In genomic region chr15:41827880-41828746, GRCh38 we compare ENCODE assay signal across 1 cellular context.
A peak's percentile ranks its signal among the peaks of the same experiment; 100 is the strongest.
TF ChIP-seq lines count a peak whose summit lies in the region.

Gene JMJD7, plus strand, starts transcription at chr15:41828092. Its CDS starts 33 bp downstream, at chr15:41828125.

TF ChIP-seq in HepG2, 621 proteins besides CTCF, POLR2A, EP300 and RAD21 (continued from another document and continues in another):
- TF ChIP-seq KLF12 (CRISPR knock-in tag; IDR thresholded peaks at IDR 0.05; ENCODE audit: borderline replicate concordance), result no peak; the same call in 1 of the 2 replicates
- TF ChIP-seq TCF7L2 (IDR thresholded peaks at IDR 0.05; ENCODE audit: low read depth, low read length), result no peak
- no peak; the same call in 1 of the 2 replicates for TF ChIP-seq ZNF350 (CRISPR knock-in tag; IDR thresholded peaks at IDR 0.05; ENCODE audit: borderline replicate concordance, low read depth)
- TF ChIP-seq SNAPC4 (CRISPR knock-in tag; IDR thresholded peaks at IDR 0.05), result no peak
- TF ChIP-seq SRY (CRISPR knock-in tag; IDR thresholded peaks at IDR 0.05), result no peak; the same call in 1 of the 2 replicates
- no peak for TF ChIP-seq MAZ (IDR thresholded peaks at IDR 0.05; ENCODE audit: borderline replicate concordance, low read depth, low read length)
- TF ChIP-seq MAZ (CRISPR knock-in tag; IDR thresholded peaks at IDR 0.05; ENCODE audit: low read depth), result 0 out of 2 replicates have a peak, but pooled peaks have one; percentile 33
- no peak for TF ChIP-seq HMGXB3 (CRISPR knock-in tag; IDR thresholded peaks at IDR 0.05; ENCODE audit: borderline replicate concordance)
- TF ChIP-seq, protein P1, sequence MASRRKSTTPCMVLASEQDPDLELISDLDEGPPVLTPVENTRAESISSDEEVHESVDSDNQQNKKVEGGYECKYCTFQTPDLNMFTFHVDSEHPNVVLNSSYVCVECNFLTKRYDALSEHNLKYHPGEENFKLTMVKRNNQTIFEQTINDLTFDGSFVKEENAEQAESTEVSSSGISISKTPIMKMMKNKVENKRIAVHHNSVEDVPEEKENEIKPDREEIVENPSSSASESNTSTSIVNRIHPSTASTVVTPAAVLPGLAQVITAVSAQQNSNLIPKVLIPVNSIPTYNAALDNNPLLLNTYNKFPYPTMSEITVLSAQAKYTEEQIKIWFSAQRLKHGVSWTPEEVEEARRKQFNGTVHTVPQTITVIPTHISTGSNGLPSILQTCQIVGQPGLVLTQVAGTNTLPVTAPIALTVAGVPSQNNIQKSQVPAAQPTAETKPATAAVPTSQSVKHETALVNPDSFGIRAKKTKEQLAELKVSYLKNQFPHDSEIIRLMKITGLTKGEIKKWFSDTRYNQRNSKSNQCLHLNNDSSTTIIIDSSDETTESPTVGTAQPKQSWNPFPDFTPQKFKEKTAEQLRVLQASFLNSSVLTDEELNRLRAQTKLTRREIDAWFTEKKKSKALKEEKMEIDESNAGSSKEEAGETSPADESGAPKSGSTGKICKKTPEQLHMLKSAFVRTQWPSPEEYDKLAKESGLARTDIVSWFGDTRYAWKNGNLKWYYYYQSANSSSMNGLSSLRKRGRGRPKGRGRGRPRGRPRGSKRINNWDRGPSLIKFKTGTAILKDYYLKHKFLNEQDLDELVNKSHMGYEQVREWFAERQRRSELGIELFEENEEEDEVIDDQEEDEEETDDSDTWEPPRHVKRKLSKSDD (CRISPR knock-in tag; IDR thresholded peaks at IDR 0.05; ENCODE audit: low read depth), result no peak
- TF ChIP-seq KAT2B (IDR thresholded peaks at IDR 0.05; ENCODE audit: borderline replicate concordance, low read depth, low read length), result no peak
- TF ChIP-seq, protein P2, sequence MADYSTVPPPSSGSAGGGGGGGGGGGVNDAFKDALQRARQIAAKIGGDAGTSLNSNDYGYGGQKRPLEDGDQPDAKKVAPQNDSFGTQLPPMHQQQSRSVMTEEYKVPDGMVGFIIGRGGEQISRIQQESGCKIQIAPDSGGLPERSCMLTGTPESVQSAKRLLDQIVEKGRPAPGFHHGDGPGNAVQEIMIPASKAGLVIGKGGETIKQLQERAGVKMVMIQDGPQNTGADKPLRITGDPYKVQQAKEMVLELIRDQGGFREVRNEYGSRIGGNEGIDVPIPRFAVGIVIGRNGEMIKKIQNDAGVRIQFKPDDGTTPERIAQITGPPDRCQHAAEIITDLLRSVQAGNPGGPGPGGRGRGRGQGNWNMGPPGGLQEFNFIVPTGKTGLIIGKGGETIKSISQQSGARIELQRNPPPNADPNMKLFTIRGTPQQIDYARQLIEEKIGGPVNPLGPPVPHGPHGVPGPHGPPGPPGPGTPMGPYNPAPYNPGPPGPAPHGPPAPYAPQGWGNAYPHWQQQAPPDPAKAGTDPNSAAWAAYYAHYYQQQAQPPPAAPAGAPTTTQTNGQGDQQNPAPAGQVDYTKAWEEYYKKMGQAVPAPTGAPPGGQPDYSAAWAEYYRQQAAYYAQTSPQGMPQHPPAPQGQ (CRISPR knock-in tag; IDR thresholded peaks at IDR 0.05; ENCODE audit: borderline replicate concordance), result no peak
- TF ChIP-seq ERF (CRISPR knock-in tag; IDR thresholded peaks at IDR 0.05), result peak; percentile 79
- no peak for TF ChIP-seq ZNF503 (CRISPR knock-in tag; IDR thresholded peaks at IDR 0.05)
- TF ChIP-seq, protein P3, sequence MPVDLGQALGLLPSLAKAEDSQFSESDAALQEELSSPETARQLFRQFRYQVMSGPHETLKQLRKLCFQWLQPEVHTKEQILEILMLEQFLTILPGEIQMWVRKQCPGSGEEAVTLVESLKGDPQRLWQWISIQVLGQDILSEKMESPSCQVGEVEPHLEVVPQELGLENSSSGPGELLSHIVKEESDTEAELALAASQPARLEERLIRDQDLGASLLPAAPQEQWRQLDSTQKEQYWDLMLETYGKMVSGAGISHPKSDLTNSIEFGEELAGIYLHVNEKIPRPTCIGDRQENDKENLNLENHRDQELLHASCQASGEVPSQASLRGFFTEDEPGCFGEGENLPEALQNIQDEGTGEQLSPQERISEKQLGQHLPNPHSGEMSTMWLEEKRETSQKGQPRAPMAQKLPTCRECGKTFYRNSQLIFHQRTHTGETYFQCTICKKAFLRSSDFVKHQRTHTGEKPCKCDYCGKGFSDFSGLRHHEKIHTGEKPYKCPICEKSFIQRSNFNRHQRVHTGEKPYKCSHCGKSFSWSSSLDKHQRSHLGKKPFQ (CRISPR knock-in tag; IDR thresholded peaks at IDR 0.05; ENCODE audit: insufficient replicate concordance), result no peak
- no peak for TF ChIP-seq ZMYM3 (CRISPR knock-in tag; IDR thresholded peaks at IDR 0.05)
- TF ChIP-seq ZSCAN31 (CRISPR knock-in tag; IDR thresholded peaks at IDR 0.05; ENCODE audit: low read depth), result peak; percentile 80; the same call in 1 of the 2 replicates
- peak; percentile 56; the same call in 1 of the 2 replicates for TF ChIP-seq ZFP91 (CRISPR knock-in tag; IDR thresholded peaks at IDR 0.05; ENCODE audit: borderline replicate concordance)
- no peak for TF ChIP-seq SRSF1 (optimal IDR thresholded peaks at IDR 0.05; ENCODE audit: low read depth, low read length)
- TF ChIP-seq, protein P4, sequence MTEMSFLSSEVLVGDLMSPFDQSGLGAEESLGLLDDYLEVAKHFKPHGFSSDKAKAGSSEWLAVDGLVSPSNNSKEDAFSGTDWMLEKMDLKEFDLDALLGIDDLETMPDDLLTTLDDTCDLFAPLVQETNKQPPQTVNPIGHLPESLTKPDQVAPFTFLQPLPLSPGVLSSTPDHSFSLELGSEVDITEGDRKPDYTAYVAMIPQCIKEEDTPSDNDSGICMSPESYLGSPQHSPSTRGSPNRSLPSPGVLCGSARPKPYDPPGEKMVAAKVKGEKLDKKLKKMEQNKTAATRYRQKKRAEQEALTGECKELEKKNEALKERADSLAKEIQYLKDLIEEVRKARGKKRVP (CRISPR knock-in tag; IDR thresholded peaks at IDR 0.05), result 0 out of 4 replicates have a peak, but pooled peaks of 1 of the 2 experiments have one; percentile 0
- no peak for TF ChIP-seq PRDM4 (CRISPR knock-in tag; IDR thresholded peaks at IDR 0.05; ENCODE audit: borderline replicate concordance)
- no peak for TF ChIP-seq HINFP (CRISPR knock-in tag; IDR thresholded peaks at IDR 0.05; ENCODE audit: low read depth)
- TF ChIP-seq ZNF790 (CRISPR knock-in tag; IDR thresholded peaks at IDR 0.05; ENCODE audit: borderline replicate concordance), result no peak
